In the genomic region with DNA sequence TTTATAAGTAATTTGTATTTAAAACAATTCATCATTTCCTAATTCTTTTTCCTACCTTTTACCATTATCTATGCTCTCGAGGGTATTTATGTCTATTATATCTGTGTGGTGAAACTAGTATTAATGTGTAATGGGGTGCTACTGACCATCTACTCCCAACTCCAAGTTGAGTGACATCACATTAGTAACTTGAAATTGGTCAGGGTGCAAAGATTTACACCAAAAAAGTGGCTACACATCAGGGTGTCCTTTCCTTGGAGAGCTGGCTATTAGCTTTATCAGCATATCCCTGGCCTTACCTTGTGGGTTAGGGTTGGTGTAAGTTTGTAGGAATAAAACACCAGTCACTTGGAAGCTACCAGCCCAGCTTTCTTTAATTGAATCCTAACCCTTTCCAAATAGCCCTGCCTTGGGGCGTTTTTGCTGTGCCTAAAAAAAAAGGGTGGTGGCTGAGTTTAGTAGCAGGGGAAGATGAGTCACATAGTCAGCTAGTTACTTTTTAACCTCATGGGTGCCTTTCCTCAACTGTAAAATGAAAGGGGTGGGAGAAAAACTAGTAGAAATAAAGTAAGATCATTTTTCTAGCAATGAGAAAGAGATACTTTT, we compare ENCODE assay signal across 7 cellular contexts. TPM values are rescaled to one million over a fixed set of nuclear protein-coding genes. Genes with fewer than 3 reads are reported as not detected.
DNase-seq lines count a peak whose midpoint lies in the region; ATAC-seq and TF ChIP-seq lines count a peak whose summit lies in the region.

No MANE protein-coding gene starts in this region.

- intact Hi-C loops in stomach (cut with DNase I; ENCODE audit: low total_unique reads): no loop called here

- DNase-seq in HCEC 1CT (peak; percentile 70), SJCRH30 (peak; percentile 17 to 55), foreskin melanocyte (peak; percentile 74), stomach (no peak), H7 (no peak), midbrain (lab: John Stamatoyannopoulos, UW) (no peak)

- H3K27ac ChIP-seq in SJCRH30: no peak overlapping the region
- peak overlapping the region in 4 of 5 donors; percentile 20 to 66 (median 60) for H3K27ac ChIP-seq in stomach

- TF ChIP-seq EP300 in stomach (IDR thresholded peaks at IDR 0.05): no peak

- no peak for ATAC-seq in HG02870 (IDR thresholded peaks at IDR 0.05; ENCODE audit: unreplicated experiment)

- WGBS in stomach, 5 donors: 28 to 48% (median 35%) methylated on average over 2 of the region's 2 CpGs

- H3K4me3 ChIP-seq in SJCRH30 (no peak overlapping the region), stomach (no peak overlapping the region), H7 (ENCODE audit: insufficient read depth, low read depth, low read length) (no peak overlapping the region)

- no peaks in the 10 kb centered on the region; the same call in 1 of the 2 replicates for H3K27me3 ChIP-seq in SJCRH30
- no peaks in the 10 kb centered on the region for H3K27me3 ChIP-seq in stomach
- no peaks in the 10 kb centered on the region for H3K27me3 ChIP-seq in H7 (ENCODE audit: control insufficient read depth, insufficient read depth, low read length)

- TF ChIP-seq CTCF in stomach (IDR thresholded peaks at IDR 0.05): no peak

- H3K36me3 ChIP-seq in SJCRH30 (no peaks in the 10 kb centered on the region), stomach (peaks cover 4 to 21% (median 13%) of the 10 kb centered on the region in 4 donors), H7 (replicated peaks; ENCODE audit: control insufficient read depth, insufficient read depth, low read length) (no peaks in the 10 kb centered on the region)

- TF ChIP-seq POLR2A in stomach (IDR thresholded peaks at IDR 0.05): no peak

- no peaks in the 10 kb centered on the region for H3K9me3 ChIP-seq in SJCRH30 (replicated peaks)
- no peaks in the 10 kb centered on the region for H3K9me3 ChIP-seq in stomach

- H3K4me1 ChIP-seq in SJCRH30 (peaks cover 8% of the 10 kb centered on the region), stomach (peaks cover 40 to 63% (median 54%) of the 10 kb centered on the region in 4 donors)

RNA-seq across cellular contexts. Expression of a gene that starts 14.0 kb away (rescaled TPM):
- total RNA-seq in SJCRH30 (2014; rRNA removed; shearing (Covaris generic)): 2.8 and 4.7 TPM in 2 replicates
- 100 to 1,000 TPM in 2 of 5 donors, 10 to 100 TPM in 3; 40.8 to 193 (median 58.4) TPM for total RNA-seq in stomach
- 100 to 1,000 TPM in 1 of 3 donors, 10 to 100 TPM in 2; 67.3 to 113 (median 94.3) TPM for polyA plus RNA-seq in stomach
- total RNA-seq in H7 (2014; rRNA removed; shearing (Covaris generic)): 2.8 and 3.0 TPM in 2 replicates

Comparison
In these comparisons a context has a peak if more than half of its experiments do, and no peak if none do; other contexts are left out.
1. DNase-seq: peak in HCEC 1CT (single experiment), SJCRH30 (2 of 2) and foreskin melanocyte (single experiment); none in stomach (single experiment), H7 (single experiment) and midbrain (single experiment).